In the genomic region with DNA sequence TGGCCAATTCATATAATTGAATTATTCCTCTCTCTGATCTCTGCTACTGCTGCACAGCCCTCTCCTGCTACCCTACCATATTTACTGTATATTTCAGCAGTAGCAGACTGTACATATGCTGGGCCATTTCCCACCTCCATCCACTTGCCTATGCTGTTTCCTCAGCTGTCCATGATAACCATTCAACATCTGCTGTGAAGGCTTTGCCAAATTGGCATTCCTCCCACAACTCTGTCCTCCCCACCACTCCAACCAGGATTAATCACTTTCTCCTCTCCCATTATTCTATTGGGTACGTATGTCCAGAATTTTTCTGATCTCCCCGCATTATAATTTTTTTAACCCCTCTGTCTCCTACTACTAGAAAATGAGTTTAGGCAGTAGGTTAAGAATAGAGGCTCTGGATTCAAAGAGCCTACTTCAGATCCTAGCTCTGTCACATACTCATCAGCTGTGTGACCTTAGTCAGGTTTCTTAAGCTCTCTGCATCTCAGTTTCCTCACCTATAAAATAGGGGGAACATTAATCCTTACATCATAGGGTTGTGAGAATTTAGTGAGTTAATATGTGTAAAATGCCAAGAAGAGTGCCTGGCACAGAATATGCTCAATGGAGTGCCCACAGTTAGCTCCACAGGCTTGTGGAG, we compare ENCODE assay signal across 12 cellular contexts.
DNase-seq lines count a peak whose midpoint lies in the region; ATAC-seq, FAIRE-seq and TF ChIP-seq lines count a peak whose summit lies in the region.
"Had no signal": no experiment of that assay in that cellular context is flagged by ENCODE, and none has a peak within 500 bp of the region (broad histone marks: within the 10 kb centered on the region; RNA-seq: fewer than 3 reads in every experiment).

No MANE protein-coding gene starts in this region.

- H3K4me2 ChIP-seq in endothelial cell of umbilical vein (ENCODE audit: insufficient read depth, low read length) = no peak overlapping the region

- no peaks in the 10 kb centered on the region for H3K36me3 ChIP-seq in endothelial cell of umbilical vein (ENCODE audit: control insufficient read depth in 2 of 2, extremely low read depth in 1 of 2, insufficient read depth in 2 of 2, low read length in 2 of 2)

- no peak overlapping the region for H3K4me3 ChIP-seq in endothelial cell of umbilical vein (replicated peaks in 1 of 3; ENCODE audit: insufficient read depth in 1 of 3, low read depth in 1 of 3, low read length in 3 of 3)

- H3K4me1 ChIP-seq in endothelial cell of umbilical vein (ENCODE audit: control insufficient read depth, extremely low read depth, insufficient read depth, low read length) = no peaks in the 10 kb centered on the region

- H3K9me3 ChIP-seq in endothelial cell of umbilical vein (replicated peaks; ENCODE audit: control insufficient read depth, insufficient read depth, low read length) = no peaks in the 10 kb centered on the region

- intact Hi-C loops in endothelial cell of umbilical vein (cut with micrococcal nuclease) = loop anchor here (1.0 to 5.0 kb wide), 2 partner anchors 63 to 255 kb away; a partner anchor contains a TSS

- no peaks in the 10 kb centered on the region for H3K9me1 ChIP-seq in endothelial cell of umbilical vein (replicated peaks; ENCODE audit: control insufficient read depth, extremely low read depth, insufficient read depth, low read length)

- ATAC-seq in GM18505 (IDR thresholded peaks at IDR 0.05; ENCODE audit: unreplicated experiment) (no peak), HG03354 (IDR thresholded peaks at IDR 0.05; ENCODE audit: poor library complexity, severe bottlenecking, unreplicated experiment) (no peak)

- peak; percentile 70 for DNase-seq in EH (ENCODE audit: low read depth)
- DNase-seq in NCI-H446 (lab: John Stamatoyannopoulos, UW) = peak; percentile 76 to 94
- peak; percentile 63 for DNase-seq in endothelial cell of umbilical vein (ENCODE audit: low read depth, low spot score)
- peak; percentile 30 for DNase-seq in pons (ENCODE audit: low spot score)
- no peak for DNase-seq in activated CD4-positive, alpha-beta T cell treated with anti-CD3 and anti-CD28 coated beads for 1 hour
- no peak for DNase-seq in HuH-7 (ENCODE audit: low spot score)
- DNase-seq: COR-L47, retina had no signal

- CTCF ChIA-PET in endothelial cell of umbilical vein (lab: Charles Lee) = interaction anchor here (1.2 to 1.7 kb wide), 2 partner anchors 11 to 255 kb away, joined by 4 to 5 read pairs; a partner anchor contains a TSS

- dilution Hi-C loops in endothelial cell of umbilical vein (cut with MboI; ENCODE audit: extremely low pct_ligation_motif_present, low sequenced_read_pairs) = no loop called here

- no peak overlapping the region for H3K27ac ChIP-seq in endothelial cell of umbilical vein (ENCODE audit: insufficient read depth, low read depth, low read length)

- H3K9ac ChIP-seq in endothelial cell of umbilical vein (replicated peaks; ENCODE audit: extremely low read depth, insufficient read depth, low read length) = no peak overlapping the region

- no peak for FAIRE-seq in endothelial cell of umbilical vein (lab: Jason Lieb, UNC)
- FAIRE-seq: endometrium, H1 had no signal

- H4K20me1 ChIP-seq in endothelial cell of umbilical vein (replicated peaks; ENCODE audit: control insufficient read depth, extremely low read depth, insufficient read depth, low read length) = no peaks in the 10 kb centered on the region

- TF ChIP-seq POLR2A in endothelial cell of umbilical vein (IDR thresholded peaks at IDR 0.05; ENCODE audit: low read depth, low read length) = no peak
- TF ChIP-seq POLR2A in GM18505 (IDR thresholded peaks at IDR 0.05; ENCODE audit: borderline replicate concordance, extremely low read depth, insufficient read depth, insufficient read length) = no peak

- no peak overlapping the region for H2AFZ ChIP-seq in endothelial cell of umbilical vein (ENCODE audit: low read depth, low read length)

- H3K27me3 ChIP-seq in endothelial cell of umbilical vein (ENCODE audit: control insufficient read depth in 2 of 2, insufficient read depth in 2 of 2, low read length in 2 of 2) = no peaks in the 10 kb centered on the region

- no peaks in the 10 kb centered on the region for H3K79me2 ChIP-seq in endothelial cell of umbilical vein (ENCODE audit: control insufficient read depth, insufficient read depth, low read length)

- POLR2A ChIA-PET in endothelial cell of umbilical vein (lab: Charles Lee) = no interaction called here

- no TSS peak for BruUV-seq in endothelial cell of umbilical vein (replicated peaks; lab: Mats Ljungman, UMichigan)

- no peak for TF ChIP-seq CTCF in endothelial cell of umbilical vein (IDR thresholded peaks at IDR 0.05; ENCODE audit: extremely low read depth in 1 of 2, insufficient read depth in 1 of 2, low read depth in 1 of 2, low read length in 2 of 2)

TF ChIP-seq in endothelial cell of umbilical vein, 7 proteins besides CTCF, POLR2A, EP300 and RAD21:
- no peak for TF ChIP-seq EZH2 (IDR thresholded peaks at IDR 0.05; ENCODE audit: borderline replicate concordance, low read depth, low read length, severe bottlenecking)
- no peak for TF ChIP-seq JUN (IDR thresholded peaks at IDR 0.05; ENCODE audit: borderline replicate concordance, insufficient read depth, insufficient read length, low read depth)
- TF ChIP-seq POLR2AphosphoS5 (IDR thresholded peaks at IDR 0.05; ENCODE audit: insufficient read depth, low read depth, low read length) = no peak
- TF ChIP-seq, protein P1, sequence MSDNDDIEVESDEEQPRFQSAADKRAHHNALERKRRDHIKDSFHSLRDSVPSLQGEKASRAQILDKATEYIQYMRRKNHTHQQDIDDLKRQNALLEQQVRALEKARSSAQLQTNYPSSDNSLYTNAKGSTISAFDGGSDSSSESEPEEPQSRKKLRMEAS (IDR thresholded peaks at IDR 0.05; ENCODE audit: insufficient read depth, insufficient read length) = no peak
- no peak for TF ChIP-seq FOS (IDR thresholded peaks at IDR 0.05; ENCODE audit: borderline replicate concordance, insufficient read depth, low read length)
- no peak for TF ChIP-seq MYC (IDR thresholded peaks at IDR 0.05; ENCODE audit: low read depth, low read length)
- no peak for TF ChIP-seq GATA2 (IDR thresholded peaks at IDR 0.05; ENCODE audit: insufficient read depth, insufficient read length, low read depth, low read length)

Comparison
In these comparisons a context has a peak if more than half of its experiments do, and no peak if none do; other contexts are left out.
1. DNase-seq: peak in EH (single experiment), NCI-H446 (2 of 2), endothelial cell of umbilical vein (single experiment) and pons (single experiment); none in activated CD4-positive, alpha-beta T cell treated with anti-CD3 and anti-CD28 coated beads for 1 hour (single experiment) and HuH-7 (single experiment).